In the genomic region with DNA sequence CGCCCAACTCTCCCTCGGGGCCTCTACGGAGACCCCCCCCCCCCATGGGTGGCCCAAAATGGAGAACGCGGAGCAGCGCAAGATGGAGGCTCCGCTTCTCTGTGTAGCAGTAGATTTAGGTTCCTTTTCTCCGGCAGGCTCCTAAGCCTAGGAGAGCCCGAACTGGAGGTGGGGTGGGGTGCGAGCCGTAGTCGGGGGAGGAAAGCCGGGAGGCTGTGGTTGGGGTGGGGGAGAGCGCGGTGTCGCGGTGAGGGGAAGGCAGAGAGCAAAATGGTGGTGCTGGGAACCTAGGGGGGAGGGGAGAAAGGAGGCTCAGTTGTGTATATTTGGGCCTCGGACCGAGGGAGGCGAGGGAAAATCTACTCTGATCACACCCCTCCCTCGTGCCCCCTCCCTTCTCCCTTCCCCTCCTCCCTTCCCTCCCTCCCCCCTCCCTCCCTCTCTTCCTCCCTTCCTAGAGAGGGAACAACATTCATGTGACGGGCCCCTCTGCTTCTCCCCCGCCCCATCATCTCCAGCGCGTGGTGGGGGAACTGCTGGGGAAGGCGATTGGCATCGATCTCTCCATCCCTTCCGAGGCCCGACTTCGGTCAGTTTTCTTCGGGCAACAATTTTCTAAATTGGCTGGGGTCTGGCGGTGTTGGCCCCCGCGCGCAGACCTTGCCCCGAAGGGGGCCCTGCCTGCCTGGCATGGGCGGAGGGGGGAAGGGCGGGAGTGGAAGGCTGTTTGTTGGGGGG, we compare ENCODE assay signal across 8 cellular contexts. TPM values are rescaled to one million over a fixed set of nuclear protein-coding genes. Genes with fewer than 3 reads are reported as not detected.
DNase-seq lines count a peak whose midpoint lies in the region; ATAC-seq and TF ChIP-seq lines count a peak whose summit lies in the region.

A gene (plus strand): TSS at position 439 of the 738 bp plus-strand sequence. CDS start 60,922 bp downstream, outside the sequence.

- H3K4me2 ChIP-seq in Loucy (ENCODE audit: low read depth, low read length, poor library complexity, severe bottlenecking) = peak within 1 kb of the TSS; percentile 71

- H3K9me3 Mint-ChIP-seq in stimulated activated memory B cell treated with anti-CD40 and anti-IgM and Interleukin-4, amounts not matched to agents 10 μg/mL and 1 μg/mL and 100 μg/mL, for 72 hours = no peaks in the 10 kb centered on the region

- peaks cover 29% of the 10 kb centered on the region for H4K20me1 ChIP-seq in Loucy (ENCODE audit: insufficient read depth, low read length, poor library complexity, severe bottlenecking)

- 0 out of 2 replicates have a peak, but pooled peaks cover 6% of the 10 kb centered on the region for H3F3A ChIP-seq in Loucy (ENCODE audit: low read depth)

- H3K4me3 ChIP-seq in Loucy (ENCODE audit: low read length, poor library complexity, severe bottlenecking) = peak within 1 kb of the TSS; percentile 98
- H3K4me3 ChIP-seq in esophagus muscularis mucosa = peak within 1 kb of the TSS; percentile 71 to 81 (median 74)
- H3K4me3 ChIP-seq in mucosa of rectum (ENCODE audit: low read length in 2 of 2) = peak within 1 kb of the TSS; percentile 66 to 89

- H3K27me3 Mint-ChIP-seq in stimulated activated memory B cell treated with anti-CD40 and anti-IgM and Interleukin-4, amounts not matched to agents 10 μg/mL and 1 μg/mL and 100 μg/mL, for 72 hours = no peaks in the 10 kb centered on the region

- H3K36me3 Mint-ChIP-seq in stimulated activated memory B cell treated with anti-CD40 and anti-IgM and Interleukin-4, amounts not matched to agents 10 μg/mL and 1 μg/mL and 100 μg/mL, for 72 hours = peaks cover 7% of the 10 kb centered on the region

- TF ChIP-seq CTCF in Loucy (conservative IDR thresholded peaks at IDR 0.05; ENCODE audit: low read length) = no peak
- TF ChIP-seq CTCF in esophagus muscularis mucosa (IDR thresholded peaks at IDR 0.05) = no peak

- ATAC-seq in stimulated activated memory B cell treated with anti-CD40 and anti-IgM and Interleukin-4, amounts not matched to agents 10 μg/mL and 1 μg/mL and 100 μg/mL, for 72 hours = peak; percentile 51
- ATAC-seq in HG02571 (IDR thresholded peaks at IDR 0.05; ENCODE audit: unreplicated experiment) = no peak

- peak within 1 kb of the TSS; percentile 99 for H3K9ac ChIP-seq in Loucy (ENCODE audit: low read depth, low read length, poor library complexity, severe bottlenecking)
- peak within 1 kb of the TSS; percentile 75 to 94 for H3K9ac ChIP-seq in mucosa of rectum (ENCODE audit: low read depth in 1 of 2, low read length in 2 of 2)

- intact Hi-C loops in esophagus muscularis mucosa (cut with DNase I) = loop anchor here (2.0 kb wide), 1 partner anchor 13 kb away; no protein-coding TSS in a partner anchor

- DNase-seq in DMS53 treated with DMSO at 0.1 percent for 48 hours (lab: John Stamatoyannopoulos, UW; ENCODE audit: unreplicated experiment) (peak; percentile 70), RPMI8226 (peak; percentile 79), esophagus muscularis mucosa (ENCODE audit: extremely low spot score) (peak; percentile 91)
- DNase-seq in activated T-helper 1 cell treated with anti-CD3 and anti-CD28 coated beads, Interleukin-2, amount 50 U/mL, for 16 hours (ENCODE audit: low read depth in 1 of 2, low spot score in 1 of 2) = peak; percentile 10 to 23

- H3K27ac ChIP-seq in esophagus muscularis mucosa (replicated peaks in 1 of 4) (peak within 1 kb of the TSS; percentile 96 to 98 (median 97)), mucosa of rectum (ENCODE audit: low read depth in 2 of 2, low read length in 2 of 2) (peak within 1 kb of the TSS; percentile 96 to 97)

- H3K4me1 ChIP-seq in Loucy (ENCODE audit: insufficient read depth, low read length, poor library complexity, severe bottlenecking) (peaks cover 3% of the 10 kb centered on the region), esophagus muscularis mucosa (peaks cover 8 to 37% (median 19%) of the 10 kb centered on the region in 4 donors), mucosa of rectum (ENCODE audit: control insufficient read depth in 2 of 2, insufficient read depth in 2 of 2, low read length in 2 of 2) (peaks cover 3 to 5% of the 10 kb centered on the region in 2 donors)

- 44% methylated on average over 26 of the region's 38 CpGs for WGBS in esophagus muscularis mucosa

- H3K79me2 ChIP-seq in Loucy (ENCODE audit: insufficient read depth, low read length) = peaks cover 70% of the 10 kb centered on the region

- peak within 1 kb of the TSS; percentile 100 for H3K27ac Mint-ChIP-seq in stimulated activated memory B cell treated with anti-CD40 and anti-IgM and Interleukin-4, amounts not matched to agents 10 μg/mL and 1 μg/mL and 100 μg/mL, for 72 hours

- H2AFZ ChIP-seq in Loucy (ENCODE audit: low read length) = peak within 1 kb of the TSS; percentile 70; the same call in 1 of the 2 replicates

- no peaks in the 10 kb centered on the region for H3K27me3 ChIP-seq in Loucy (ENCODE audit: insufficient read depth, low read length, poor library complexity, severe bottlenecking)
- H3K27me3 ChIP-seq in esophagus muscularis mucosa = no peaks in the 10 kb centered on the region
- no peaks in the 10 kb centered on the region for H3K27me3 ChIP-seq in mucosa of rectum (ENCODE audit: control insufficient read depth in 2 of 2, insufficient read depth in 2 of 2, low read length in 2 of 2)

- no peaks in the 10 kb centered on the region for H3K9me2 ChIP-seq in Loucy (replicated peaks; ENCODE audit: low read depth, low read length)

- H3K9me3 ChIP-seq in Loucy (ENCODE audit: insufficient read depth, low read depth, low read length) = no peaks in the 10 kb centered on the region
- H3K9me3 ChIP-seq in esophagus muscularis mucosa = no peaks in the 10 kb centered on the region
- H3K9me3 ChIP-seq in mucosa of rectum (ENCODE audit: control insufficient read depth in 2 of 2, low read length in 2 of 2) = no peaks in the 10 kb centered on the region

- no peak for TF ChIP-seq EP300 in esophagus muscularis mucosa (IDR thresholded peaks at IDR 0.05)

- H3K36me3 ChIP-seq in Loucy (ENCODE audit: insufficient read depth, low read length) (no peaks in the 10 kb centered on the region), esophagus muscularis mucosa (no peaks in the 10 kb centered on the region), mucosa of rectum (ENCODE audit: control insufficient read depth in 2 of 2, insufficient read depth in 2 of 2, low read length in 2 of 2) (no peaks in the 10 kb centered on the region)

- H3K4me3 Mint-ChIP-seq in stimulated activated memory B cell treated with anti-CD40 and anti-IgM and Interleukin-4, amounts not matched to agents 10 μg/mL and 1 μg/mL and 100 μg/mL, for 72 hours = peak within 1 kb of the TSS; percentile 90

- H3K4me1 Mint-ChIP-seq in stimulated activated memory B cell treated with anti-CD40 and anti-IgM and Interleukin-4, amounts not matched to agents 10 μg/mL and 1 μg/mL and 100 μg/mL, for 72 hours = peaks cover 14% of the 10 kb centered on the region

- no peak for TF ChIP-seq POLR2A in esophagus muscularis mucosa (IDR thresholded peaks at IDR 0.05; ENCODE audit: low read depth)

RNA-seq across cellular contexts. Expression of the gene that starts here (rescaled TPM):
- 10 to 100 TPM; 60.6 to 94.3 (median 84.7) TPM for total RNA-seq in esophagus muscularis mucosa

Comparison
In these comparisons a context has a peak if more than half of its experiments do, and no peak if none do; other contexts are left out.
1. DNase-seq: peak in every context shown above with its lines; median percentile 91 in esophagus muscularis mucosa; 79 in RPMI8226; 70 in DMS53 treated with DMSO at 0.1 percent for 48 hours; 16 in activated T-helper 1 cell treated with anti-CD3 and anti-CD28 coated beads, Interleukin-2, amount 50 U/mL, for 16 hours.